ENCODE assay signal across 12 cellular contexts in the genomic region with DNA sequence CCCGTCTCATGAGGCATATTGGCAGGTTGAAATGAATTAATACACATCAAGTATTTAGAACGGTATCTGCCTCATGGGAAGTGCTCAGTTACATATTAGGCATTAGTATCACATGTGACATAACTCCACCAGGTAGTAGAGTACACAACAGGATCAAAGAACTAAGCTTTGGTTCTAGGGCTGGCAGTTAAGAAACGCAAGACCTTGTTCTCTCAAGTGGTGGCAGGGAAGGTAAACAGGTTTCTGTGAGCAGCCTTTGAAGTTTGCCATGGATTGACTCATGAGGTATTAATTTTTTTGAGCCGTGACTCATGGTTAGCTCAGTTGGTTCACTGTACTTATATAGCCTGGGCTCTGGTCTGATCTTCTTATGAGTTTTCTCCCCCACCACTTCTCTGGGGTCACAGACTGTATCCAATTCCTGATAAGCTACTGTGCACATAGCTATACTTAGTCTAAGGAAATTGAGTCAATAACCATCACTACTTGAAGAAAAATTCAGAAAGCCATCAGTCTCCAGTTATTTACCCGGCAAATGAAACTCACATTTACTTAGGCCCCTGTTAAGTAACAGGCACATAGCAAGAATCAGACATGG.
A peak's percentile ranks its signal among the peaks of the same experiment; 100 is the strongest.
DNase-seq lines count a peak whose midpoint lies in the region; ATAC-seq and FAIRE-seq lines count a peak whose summit lies in the region.
"Had no signal": no experiment of that assay in that cellular context is flagged by ENCODE, and none has a peak within 500 bp of the region (broad histone marks: within the 10 kb centered on the region; RNA-seq: fewer than 3 reads in every experiment).

No MANE protein-coding gene starts in this region.

- H3K27me3 Mint-ChIP-seq in activated T-cell treated with anti-CD3 and anti-CD28 coated beads, Interleukin-2, amount 50 U/mL, for 4 hours (ENCODE audit: low read depth) = no peaks in the 10 kb centered on the region

- no peak for DNase-seq in activated T-cell treated with anti-CD3 and anti-CD28 coated beads, Interleukin-2, amount 50 U/mL, for 4 hours
- DNase-seq in activated T-cell treated with anti-CD3 and anti-CD28 coated beads, Interleukin-2, amount 50 U/mL, for 1 hour = no peak
- DNase-seq in RCC 7860 (ENCODE audit: low spot score) (peak; percentile 91), epithelial cell of prostate (ENCODE audit: low read depth, low spot score) (peak; percentile 91), NCI-H1092 (lab: John Stamatoyannopoulos, UW) (no peak), T-helper 9 cell (no peak), NAMALWA (ENCODE audit: low spot score) (no peak)
- DNase-seq in stimulated activated naive CD8-positive, alpha-beta T cell treated with anti-CD3 and anti-CD28 coated beads, Interleukin-15, Interleukin-2, amounts not matched to agents 100 U/mL and 50 U/mL, for 24 hours = peak; percentile 9
- DNase-seq: heart left ventricle, KBM-7 had no signal

- H3K4me1 Mint-ChIP-seq in activated T-cell treated with anti-CD3 and anti-CD28 coated beads, Interleukin-2, amount 50 U/mL, for 4 hours (ENCODE audit: low read depth) = peaks cover 16% of the 10 kb centered on the region

- peak; percentile 97 to 98 for ATAC-seq in activated T-cell treated with anti-CD3 and anti-CD28 coated beads, Interleukin-2, amount 50 U/mL, for 4 hours
- peak; percentile 97 for ATAC-seq in stimulated activated naive CD8-positive, alpha-beta T cell treated with anti-CD3 and anti-CD28 coated beads, Interleukin-15, Interleukin-2, amounts not matched to agents 100 U/mL and 50 U/mL, for 24 hours
- ATAC-seq: heart left ventricle had no signal

- no peak overlapping the region for H3K4me3 Mint-ChIP-seq in activated T-cell treated with anti-CD3 and anti-CD28 coated beads, Interleukin-2, amount 50 U/mL, for 4 hours

- no peaks in the 10 kb centered on the region for H3K36me3 Mint-ChIP-seq in activated T-cell treated with anti-CD3 and anti-CD28 coated beads, Interleukin-2, amount 50 U/mL, for 4 hours (ENCODE audit: insufficient read depth)

- H3K27ac ChIP-seq in epithelial cell of prostate = peak overlapping the region; percentile 23
- H3K27ac ChIP-seq: BLaER1 treated with 17β-estradiol and CSF1 and Interleukin-3, amounts not matched to agents 10 nM and 100 nM; heart left ventricle had no signal

- FAIRE-seq in RCC 7860 (lab: Jason Lieb, UNC) = peak; percentile 93
- FAIRE-seq: TTC549 had no signal

- no peaks in the 10 kb centered on the region for H3K9me3 Mint-ChIP-seq in activated T-cell treated with anti-CD3 and anti-CD28 coated beads, Interleukin-2, amount 50 U/mL, for 4 hours

Comparison
In these comparisons a context has a peak if more than half of its experiments do, and no peak if none do; other contexts are left out.
1. DNase-seq: peak in RCC 7860 (single experiment), epithelial cell of prostate (single experiment) and stimulated activated naive CD8-positive, alpha-beta T cell treated with anti-CD3 and anti-CD28 coated beads, Interleukin-15, Interleukin-2, amounts not matched to agents 100 U/mL and 50 U/mL, for 24 hours (single experiment); none in activated T-cell treated with anti-CD3 and anti-CD28 coated beads, Interleukin-2, amount 50 U/mL, for 4 hours (single experiment), activated T-cell treated with anti-CD3 and anti-CD28 coated beads, Interleukin-2, amount 50 U/mL, for 1 hour (single experiment), NCI-H1092 (single experiment), T-helper 9 cell (single experiment) and NAMALWA (single experiment).